Comparison of ENCODE assay signal across 19 cellular contexts in the genomic region with DNA sequence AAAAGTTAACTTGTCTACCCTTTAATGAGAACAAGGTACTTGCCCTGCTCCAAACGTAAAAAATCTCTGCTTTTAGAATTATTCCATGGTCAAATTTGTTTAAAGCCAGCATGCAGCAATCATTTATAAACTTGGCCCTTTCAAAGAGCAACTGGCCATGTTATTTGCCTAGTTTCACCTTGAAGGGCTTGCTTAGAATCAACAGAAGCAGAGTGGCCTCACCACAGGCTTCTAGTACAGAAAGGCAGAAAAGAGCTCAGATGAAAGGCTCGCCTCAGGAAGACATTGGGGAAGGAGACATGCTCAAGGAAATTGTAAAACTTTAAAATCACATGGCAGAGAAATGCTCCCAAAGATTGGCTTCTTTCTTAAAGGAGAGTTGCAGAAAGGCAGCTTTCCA. TPM values are rescaled to one million over a fixed set of nuclear protein-coding genes. Genes with fewer than 3 reads are reported as not detected.
DNase-seq lines count a peak whose midpoint lies in the region; ATAC-seq, FAIRE-seq and TF ChIP-seq lines count a peak whose summit lies in the region.
"Had no signal": no experiment of that assay in that cellular context is flagged by ENCODE, and none has a peak within 500 bp of the region (broad histone marks: within the 10 kb centered on the region; RNA-seq: fewer than 3 reads in every experiment).

No MANE protein-coding gene starts in this region.

- H2AFZ ChIP-seq in hepatocyte, result no peak overlapping the region

- TF ChIP-seq POLR2A in gastroesophageal sphincter (IDR thresholded peaks at IDR 0.05) (no peak), GM12892 (IDR thresholded peaks at IDR 0.05; ENCODE audit: low read depth, low read length) (no peak)

- CTCF ChIA-PET in activated naive CD4-positive, alpha-beta T cell treated with anti-CD3 and anti-CD28 coated beads, Interleukin-2, amount 10 ng/mL, durations not matched to agents 7 days and 5 days (lab: Charles Lee), result no interaction called here

- H3K27ac ChIP-seq in hepatocyte (peak overlapping the region; percentile 81), pancreas (no peak overlapping the region), gastroesophageal sphincter (no peak overlapping the region)
- H3K27ac ChIP-seq: BLaER1 had no signal

- TF ChIP-seq EP300 in gastroesophageal sphincter (IDR thresholded peaks at IDR 0.05), result no peak

- H3K27ac Mint-ChIP-seq in activated naive CD4-positive, alpha-beta T cell treated with anti-CD3 and anti-CD28 coated beads, Interleukin-2, amount 10 ng/mL, durations not matched to agents 7 days and 5 days, result peak overlapping the region; percentile 5
- H3K27ac Mint-ChIP-seq: CD8-positive, alpha-beta memory T cell; H9 had no signal

- intact Hi-C loops in pancreas (cut with DNase I), result no loop called here

- no peaks in the 10 kb centered on the region for H3K4me1 ChIP-seq in hepatocyte (ENCODE audit: insufficient read depth)
- H3K4me1 ChIP-seq in pancreas, result no peaks in the 10 kb centered on the region
- H3K4me1 ChIP-seq in gastroesophageal sphincter, result no peaks in the 10 kb centered on the region
- H3K4me1 ChIP-seq: BLaER1 had no signal

- DNase-seq in activated naive CD4-positive, alpha-beta T cell treated with anti-CD3 and anti-CD28 coated beads, Interleukin-2, amount 10 ng/mL, durations not matched to agents 7 days and 5 days, result no peak
- DNase-seq in activated naive CD4-positive, alpha-beta T cell treated with anti-CD3 and anti-CD28 coated beads, Interleukin-2, amount 50 U/mL, for 16 hours, result no peak
- DNase-seq in hepatocyte (ENCODE audit: low spot score) (no peak), pancreas (no peak), middle frontal gyrus (ENCODE audit: extremely low spot score, low spot score) (no peak), GM12892 (ENCODE audit: insufficient read length) (no peak), activated gamma-delta T cell treated with Interleukin-2 at 50 U/mL for 16 hours (no peak)
- DNase-seq: 8988T; AML-193; CD8-positive, alpha-beta memory T cell; DMS79; GOT3; H9 had no signal

- ATAC-seq in pancreas (peak in 3 of 4 donors; percentile 35 to 72 (median 67)), gastroesophageal sphincter (no peak)
- ATAC-seq: GM12878 had no signal

- no peak for TF ChIP-seq CTCF in hepatocyte (IDR thresholded peaks at IDR 0.05; ENCODE audit: poor library complexity)
- no peak for TF ChIP-seq CTCF in pancreas (IDR thresholded peaks at IDR 0.05)
- TF ChIP-seq CTCF in gastroesophageal sphincter (IDR thresholded peaks at IDR 0.05), result no peak

- H3K27me3 ChIP-seq in hepatocyte, result no peaks in the 10 kb centered on the region
- no peaks in the 10 kb centered on the region for H3K27me3 ChIP-seq in pancreas
- no peaks in the 10 kb centered on the region for H3K27me3 ChIP-seq in gastroesophageal sphincter

- H3K36me3 ChIP-seq in hepatocyte (replicated peaks; ENCODE audit: insufficient read depth, low read depth) (no peaks in the 10 kb centered on the region), pancreas (no peaks in the 10 kb centered on the region), gastroesophageal sphincter (no peaks in the 10 kb centered on the region)
- H3K36me3 ChIP-seq: BLaER1 had no signal

- H3K9me3 ChIP-seq in hepatocyte (ENCODE audit: low read depth) (no peaks in the 10 kb centered on the region), pancreas (no peaks in the 10 kb centered on the region), gastroesophageal sphincter (no peaks in the 10 kb centered on the region)
- H3K9me3 ChIP-seq: Caco-2 had no signal

- no peaks in the 10 kb centered on the region for H3K9me2 ChIP-seq in hepatocyte (replicated peaks; ENCODE audit: insufficient read depth)

- FAIRE-seq in pancreas (lab: Jason Lieb, UNC), result no peak
- FAIRE-seq in GM12892 (lab: Jason Lieb, UNC), result no peak
- FAIRE-seq: GM12878, HepG2, HTR-8/SVneo had no signal

- WGBS in hepatocyte (ENCODE audit: low lambda C conversion rate, missing lambda C conversion rate), result 46% methylated on average over 2 of the region's 2 CpGs
- 26 to 53% methylated on average over 2 of the region's 2 CpGs for WGBS in pancreas, 2 donors
- WGBS in gastroesophageal sphincter (ENCODE audit: low coverage in 1 of 2), 2 donors, result 47 to 88% methylated on average over 2 of the region's 2 CpGs

- H3K36me3 Mint-ChIP-seq in activated naive CD4-positive, alpha-beta T cell treated with anti-CD3 and anti-CD28 coated beads, Interleukin-2, amount 10 ng/mL, durations not matched to agents 7 days and 5 days, result no peaks in the 10 kb centered on the region
- H3K36me3 Mint-ChIP-seq: CD8-positive, alpha-beta memory T cell had no signal

- no peak overlapping the region for H3K4me2 ChIP-seq in hepatocyte
- H3K4me2 ChIP-seq: BLaER1 had no signal

- no peaks in the 10 kb centered on the region for H3K4me1 Mint-ChIP-seq in activated naive CD4-positive, alpha-beta T cell treated with anti-CD3 and anti-CD28 coated beads, Interleukin-2, amount 10 ng/mL, durations not matched to agents 7 days and 5 days
- H3K4me1 Mint-ChIP-seq: CD8-positive, alpha-beta memory T cell; H9 had no signal

- H3K27me3 Mint-ChIP-seq in activated naive CD4-positive, alpha-beta T cell treated with anti-CD3 and anti-CD28 coated beads, Interleukin-2, amount 10 ng/mL, durations not matched to agents 7 days and 5 days, result no peaks in the 10 kb centered on the region

- H3K9me3 Mint-ChIP-seq in activated naive CD4-positive, alpha-beta T cell treated with anti-CD3 and anti-CD28 coated beads, Interleukin-2, amount 10 ng/mL, durations not matched to agents 7 days and 5 days, result no peaks in the 10 kb centered on the region

- H3K4me3 ChIP-seq in hepatocyte, result no peak overlapping the region
- H3K4me3 ChIP-seq in pancreas, result no peak overlapping the region
- no peak overlapping the region for H3K4me3 ChIP-seq in gastroesophageal sphincter
- H3K4me3 ChIP-seq: BLaER1, GM12878 had no signal

- no peaks in the 10 kb centered on the region for H3K79me2 ChIP-seq in hepatocyte

- no peak overlapping the region for H3K4me3 Mint-ChIP-seq in activated naive CD4-positive, alpha-beta T cell treated with anti-CD3 and anti-CD28 coated beads, Interleukin-2, amount 10 ng/mL, durations not matched to agents 7 days and 5 days
- H3K4me3 Mint-ChIP-seq: CD8-positive, alpha-beta memory T cell; H9 had no signal

- no peaks in the 10 kb centered on the region for H4K20me1 ChIP-seq in hepatocyte (ENCODE audit: insufficient read depth, poor library complexity, severe bottlenecking)
- H4K20me1 ChIP-seq: BLaER1 had no signal

RNA-seq across cellular contexts. Expression of a gene that starts 53.8 kb away (rescaled TPM):
- total RNA-seq in hepatocyte (0.07 TPM in 1 of 2 replicates, not detected in the other), pancreas (not detected), gastroesophageal sphincter (not detected)
- polyA plus RNA-seq in hepatocyte (not detected in 2 replicates), pancreas (not detected)
- not detected for polyA plus RNA-seq in GM12892 (2012; ENCODE audit: missing spikeins)
- total RNA-seq: Caco-2; CD8-positive, alpha-beta memory T cell; GM12878; H9; HepG2 had no signal
- polyA plus RNA-seq: CD8-positive, alpha-beta memory T cell; GM12878; HepG2 had no signal
